Comparison of ENCODE assay signal across 1 cellular context in genomic region chr9:3059781-3060468, GRCh38.
TF ChIP-seq lines count a peak whose summit lies in the region.

No MANE protein-coding gene starts in this region.

TF ChIP-seq in GM23338, 12 proteins besides CTCF, POLR2A, EP300 and RAD21 (continued from another document):
- TF ChIP-seq ZNF462 (CRISPR knock-in tag; IDR thresholded peaks at IDR 0.05), result peak; percentile 88; the same call in 1 of the 2 replicates
